28 cellular contexts compared by ENCODE assay signal in genomic region chr20:2418388-2418787, GRCh38. TPM values are rescaled to one million over a fixed set of nuclear protein-coding genes. Genes with fewer than 3 reads are reported as not detected.
DNase-seq lines count a peak whose midpoint lies in the region; ATAC-seq, FAIRE-seq and TF ChIP-seq lines count a peak whose summit lies in the region.
"Had no signal": no experiment of that assay in that cellular context is flagged by ENCODE, and none has a peak within 500 bp of the region (broad histone marks: within the 10 kb centered on the region; RNA-seq: fewer than 3 reads in every experiment).

No MANE protein-coding gene starts in this region.

- TF ChIP-seq CTCF in HEK293 (tag by site-specific recombination; IDR thresholded peaks at IDR 0.05) (no peak), H1 (IDR thresholded peaks at IDR 0.05; ENCODE audit: control extremely low read depth in 1 of 3, insufficient read depth in 1 of 3, low read depth in 1 of 3, low read length in 3 of 3) (no peak), liver (IDR thresholded peaks at IDR 0.05; ENCODE audit: low read depth, low read length, missing input control) (no peak)

- H4K5ac ChIP-seq in H1 (ENCODE audit: insufficient read length, low read depth, low read length): no peak overlapping the region

- no peak overlapping the region for H3K56ac ChIP-seq in H1 (replicated peaks; ENCODE audit: insufficient read length, low read depth, low read length)

- POLR2A ChIA-PET in HEK293 (lab: Yijun Ruan, JAX) (no interaction called here), H1 (lab: Charles Lee; ENCODE audit: partially characterized antibody) (no interaction called here)

- no peak overlapping the region for H2BK5ac ChIP-seq in H1 (ENCODE audit: low read depth, low read length)

- no peak overlapping the region for H2BK20ac ChIP-seq in H1 (ENCODE audit: low read length)

- H4K8ac ChIP-seq in H1 (ENCODE audit: extremely low read depth, insufficient read depth, low read length): no peak overlapping the region

- H4K20me1 ChIP-seq in H1 (replicated peaks in 1 of 2; ENCODE audit: control insufficient read depth in 1 of 2, insufficient read depth in 2 of 2, low read length in 2 of 2): no peaks in the 10 kb centered on the region
- H4K20me1 ChIP-seq: BLaER1 treated with 17β-estradiol and CSF1 and Interleukin-3, amounts not matched to agents 10 nM and 100 nM had no signal

- no peak overlapping the region for H2AK5ac ChIP-seq in H1 (ENCODE audit: low read depth, low read length)

- CTCF ChIA-PET in activated CD8-positive, alpha-beta memory T cell treated with anti-CD3 and anti-CD28 coated beads, Interleukin-2, amount 10 ng/mL, durations not matched to agents 7 days and 5 days (lab: Charles Lee): no interaction called here
- CTCF ChIA-PET in HEK293 (lab: Yijun Ruan, JAX): interaction anchor here (0.7 to 2.8 kb wide), 3 partner anchors 31 to 411 kb away, joined by 3 to 11 read pairs (median 4); no protein-coding TSS in a partner anchor
- CTCF ChIA-PET in H1 (lab: Charles Lee; ENCODE audit: partially characterized antibody): interaction anchor here (0.9 kb wide), 1 partner anchor 21 kb away, joined by 3 read pairs; no protein-coding TSS in a partner anchor

- no peak overlapping the region for H3K27ac Mint-ChIP-seq in activated CD8-positive, alpha-beta memory T cell treated with anti-CD3 and anti-CD28 coated beads, Interleukin-2, amount 10 ng/mL, durations not matched to agents 7 days and 5 days
- H3K27ac Mint-ChIP-seq: CD14-positive monocyte; CD4-positive, alpha-beta T cell; CD8-positive, alpha-beta memory T cell; H9; HFFc6 had no signal

- no peak overlapping the region for H3K4me3 Mint-ChIP-seq in activated CD8-positive, alpha-beta memory T cell treated with anti-CD3 and anti-CD28 coated beads, Interleukin-2, amount 10 ng/mL, durations not matched to agents 7 days and 5 days
- H3K4me3 Mint-ChIP-seq: CD14-positive monocyte; CD4-positive, alpha-beta T cell; CD8-positive, alpha-beta memory T cell; H9; HFFc6 had no signal

- DNase-seq in activated CD8-positive, alpha-beta memory T cell treated with anti-CD3 and anti-CD28 coated beads, Interleukin-2, amount 10 ng/mL, durations not matched to agents 7 days and 5 days: peak; percentile 11
- DNase-seq in activated CD8-positive, alpha-beta memory T cell treated with anti-CD3 and anti-CD28 coated beads for 24 hours: no peak
- no peak for DNase-seq in H1 (ENCODE audit: low read depth in 1 of 2, low spot score in 2 of 2)
- DNase-seq in RKO (ENCODE audit: low spot score): no peak
- DNase-seq in COR-L47 (lab: John Stamatoyannopoulos, UW): no peak
- DNase-seq: AML-193; BE2C; Calu3; CD4-positive, alpha-beta T cell; CD8-positive, alpha-beta memory T cell; DMS53; DMS79 treated with DMSO at 0.1 percent for 48 hours; GF-D8; H9; HFFc6 had no signal

- no peak for TF ChIP-seq EP300 in H1 (IDR thresholded peaks at IDR 0.05; ENCODE audit: borderline replicate concordance in 1 of 2, low read depth in 2 of 2, low read length in 2 of 2)

- TF ChIP-seq RAD21 in H1 (IDR thresholded peaks at IDR 0.05 in 1 of 2, conservative IDR thresholded peaks at IDR 0.05 in 1 of 2; ENCODE audit: low read depth in 2 of 2, low read length in 2 of 2) (no peak), liver (IDR thresholded peaks at IDR 0.05) (no peak)

- no peaks in the 10 kb centered on the region for H3K36me3 ChIP-seq in HEK293 (ENCODE audit: control insufficient read depth in 2 of 2, insufficient read depth in 1 of 2, low read length in 2 of 2)
- H3K36me3 ChIP-seq in H1 (ENCODE audit: control insufficient read depth in 2 of 4, insufficient read depth in 4 of 4, low read length in 3 of 4): no peaks in the 10 kb centered on the region
- H3K36me3 ChIP-seq in liver (ENCODE audit: control insufficient read depth in 4 of 4, insufficient read depth in 3 of 4, low read depth in 1 of 4, low read length in 3 of 4): no peaks in the 10 kb centered on the region
- H3K36me3 ChIP-seq: BE2C; BLaER1 treated with 17β-estradiol and CSF1 and Interleukin-3, amounts not matched to agents 10 nM and 100 nM had no signal

- H3K27ac ChIP-seq in HEK293 (ENCODE audit: extremely low read depth, low read depth, low read length): no peak overlapping the region
- no peak overlapping the region for H3K27ac ChIP-seq in H1 (ENCODE audit: low read depth, low read length)
- H3K27ac ChIP-seq in liver (ENCODE audit: low read depth in 1 of 2, low read length in 2 of 2): no peak overlapping the region
- H3K27ac ChIP-seq: 22Rv1; BLaER1 treated with 17β-estradiol and CSF1 and Interleukin-3, amounts not matched to agents 10 nM and 100 nM had no signal

- peaks cover 28% of the 10 kb centered on the region for H3K27me3 Mint-ChIP-seq in activated CD8-positive, alpha-beta memory T cell treated with anti-CD3 and anti-CD28 coated beads, Interleukin-2, amount 10 ng/mL, durations not matched to agents 7 days and 5 days

- no peaks in the 10 kb centered on the region for H3K9me3 Mint-ChIP-seq in activated CD8-positive, alpha-beta memory T cell treated with anti-CD3 and anti-CD28 coated beads, Interleukin-2, amount 10 ng/mL, durations not matched to agents 7 days and 5 days (ENCODE audit: low read depth)
- H3K9me3 Mint-ChIP-seq: CD8-positive, alpha-beta memory T cell; H9; HFFc6 had no signal

- H3K36me3 Mint-ChIP-seq in activated CD8-positive, alpha-beta memory T cell treated with anti-CD3 and anti-CD28 coated beads, Interleukin-2, amount 10 ng/mL, durations not matched to agents 7 days and 5 days: no peaks in the 10 kb centered on the region
- H3K36me3 Mint-ChIP-seq: CD14-positive monocyte; CD8-positive, alpha-beta memory T cell had no signal

- H2BK120ac ChIP-seq in H1 (replicated peaks; ENCODE audit: low read depth, low read length): no peak overlapping the region

- 80% methylated on average over 2 of the region's 2 CpGs; no CpG with 5 or more reads in 1 of the 2 experiments for WGBS in H1 (ENCODE audit: extremely low coverage in 1 of 2, insufficient coverage in 1 of 2, insufficient read length in 1 of 2, insufficient replicate concordance in 2 of 2, low coverage in 1 of 2, low lambda C conversion rate in 2 of 2, missing lambda C conversion rate in 1 of 2), 2 experiments
- WGBS in liver: 31% methylated on average over 2 of the region's 2 CpGs

- no peak overlapping the region for H3K23ac ChIP-seq in H1 (ENCODE audit: insufficient read length)

- no peaks in the 10 kb centered on the region for H3K79me2 ChIP-seq in H1 (ENCODE audit: control insufficient read depth in 1 of 2, insufficient read depth in 2 of 2, low read length in 2 of 2)

- no peak overlapping the region for H2BK12ac ChIP-seq in H1 (ENCODE audit: low read depth, low read length)

- no peak overlapping the region for H3K4me2 ChIP-seq in H1 (ENCODE audit: insufficient read depth in 1 of 2, low read depth in 2 of 2, low read length in 2 of 2)
- H3K4me2 ChIP-seq: BLaER1 treated with 17β-estradiol and CSF1 and Interleukin-3, amounts not matched to agents 10 nM and 100 nM had no signal

- no peak overlapping the region for H3K4me3 ChIP-seq in HEK293 (ENCODE audit: low read depth, low read length)
- H3K4me3 ChIP-seq in H1 (ENCODE audit: extremely low read depth in 1 of 4, insufficient read depth in 2 of 4, low read depth in 3 of 4, low read length in 4 of 4): no peak overlapping the region
- no peak overlapping the region for H3K4me3 ChIP-seq in liver (ENCODE audit: low read depth in 1 of 3, low read length in 3 of 3)
- H3K4me3 ChIP-seq: BLaER1 treated with 17β-estradiol and CSF1 and Interleukin-3, amounts not matched to agents 10 nM and 100 nM had no signal

- no peak overlapping the region for H3K14ac ChIP-seq in H1 (ENCODE audit: insufficient read length)

- no peaks in the 10 kb centered on the region for H3K79me1 ChIP-seq in H1 (ENCODE audit: low read depth, low read length)

- ATAC-seq in activated CD8-positive, alpha-beta memory T cell treated with anti-CD3 and anti-CD28 coated beads, Interleukin-2, amount 10 ng/mL, durations not matched to agents 7 days and 5 days: no peak
- no peak for ATAC-seq in HG03139 (IDR thresholded peaks at IDR 0.05; ENCODE audit: unreplicated experiment)
- ATAC-seq: HCT116 had no signal

- no peaks in the 10 kb centered on the region for H3K9me3 ChIP-seq in HEK293 (ENCODE audit: control insufficient read depth, insufficient read depth, low read depth, low read length)
- no peaks in the 10 kb centered on the region for H3K9me3 ChIP-seq in H1 (ENCODE audit: insufficient read depth in 2 of 2, low read depth in 1 of 2, low read length in 1 of 2)
- no peaks in the 10 kb centered on the region for H3K9me3 ChIP-seq in liver (ENCODE audit: control insufficient read depth in 4 of 4, low read length in 3 of 4)
- H3K9me3 ChIP-seq: BE2C had no signal

- no peak overlapping the region for H3K18ac ChIP-seq in H1 (ENCODE audit: extremely low read depth, low read length)

- H4K91ac ChIP-seq in H1 (replicated peaks; ENCODE audit: insufficient read length, low read length): no peak overlapping the region

- H3K4me1 Mint-ChIP-seq in activated CD8-positive, alpha-beta memory T cell treated with anti-CD3 and anti-CD28 coated beads, Interleukin-2, amount 10 ng/mL, durations not matched to agents 7 days and 5 days: no peaks in the 10 kb centered on the region
- H3K4me1 Mint-ChIP-seq: CD14-positive monocyte; CD8-positive, alpha-beta memory T cell; H9 had no signal

- peak overlapping the region; percentile 78 for H2AFZ ChIP-seq in H1 (ENCODE audit: low read length)

- TF ChIP-seq POLR2A in H1 (IDR thresholded peaks at IDR 0.05; ENCODE audit: control extremely low read depth in 1 of 2, low read depth in 2 of 2, low read length in 2 of 2): no peak

- H3K23me2 ChIP-seq in H1 (ENCODE audit: low read depth, low read length): no peaks in the 10 kb centered on the region

- no peak for FAIRE-seq in H1 (lab: Jason Lieb, UNC)
- FAIRE-seq: A204.1, GM12891 had no signal

- no peak overlapping the region for H3K4ac ChIP-seq in H1 (replicated peaks; ENCODE audit: insufficient read length, low read depth, low read length)

- H3K9ac ChIP-seq in H1 (replicated peaks in 1 of 4; ENCODE audit: extremely low read depth in 1 of 4, low read depth in 3 of 4, low read length in 3 of 4): no peak overlapping the region
- H3K9ac ChIP-seq in liver (ENCODE audit: low read depth in 1 of 2, low read length in 2 of 2): no peak overlapping the region
- H3K9ac ChIP-seq: BLaER1 treated with 17β-estradiol and CSF1 and Interleukin-3, amounts not matched to agents 10 nM and 100 nM had no signal

- no peaks in the 10 kb centered on the region for H3K27me3 ChIP-seq in H1 (replicated peaks in 1 of 4; ENCODE audit: control insufficient read depth in 3 of 4, extremely low read depth in 1 of 4, insufficient read depth in 3 of 4, low read length in 3 of 4)
- H3K27me3 ChIP-seq in liver (ENCODE audit: control insufficient read depth in 4 of 4, insufficient read depth in 4 of 4, low read length in 3 of 4): no peaks in the 10 kb centered on the region
- H3K27me3 ChIP-seq: BE2C; BLaER1 treated with 17β-estradiol and CSF1 and Interleukin-3, amounts not matched to agents 10 nM and 100 nM had no signal

- H2BK15ac ChIP-seq in H1 (ENCODE audit: low read length): no peak overlapping the region

- H3K4me1 ChIP-seq in HEK293 (ENCODE audit: control insufficient read depth, insufficient read depth, low read length) (0 out of 2 replicates have a peak, but pooled peaks cover 2% of the 10 kb centered on the region), H1 (replicated peaks in 1 of 4; ENCODE audit: control insufficient read depth in 3 of 4, insufficient read depth in 4 of 4, low read length in 3 of 4) (no peaks in the 10 kb centered on the region), liver (ENCODE audit: control insufficient read depth in 4 of 4, insufficient read depth in 4 of 4, low read length in 3 of 4) (no peaks in the 10 kb centered on the region)
- H3K4me1 ChIP-seq: BE2C; BLaER1 treated with 17β-estradiol and CSF1 and Interleukin-3, amounts not matched to agents 10 nM and 100 nM had no signal

RNA-seq across cellular contexts. Expression of gene TGM6, which starts 37.7 kb away (rescaled TPM):
- total RNA-seq in activated CD8-positive, alpha-beta memory T cell treated with anti-CD3 and anti-CD28 coated beads, Interleukin-2, amount 10 ng/mL, durations not matched to agents 7 days and 5 days: not detected
- not detected in 2 replicates for total RNA-seq in H1 (2021; fragmentation: NEBNext Ultra II Directional; extraction: Animal tissue kit (Norgen Biotek cat#: 25700))
- 0.03 and 0.16 TPM in 2 replicates for polyA plus RNA-seq in H1 (2011; rRNA removed)
- not detected for polyA plus RNA-seq in H1 (2011; cell fraction: cytosol; rRNA removed)
- polyA plus RNA-seq in H1 (2011; cell fraction: nucleus; rRNA removed): 0.11 TPM
- polyA plus RNA-seq in H1 (2012, experiment 1 of 2): not detected in 4 replicates
- polyA plus RNA-seq in H1 (2012, experiment 2 of 2): not detected
- polyA plus RNA-seq in H1 (2013, experiment 1 of 2): not detected
- not detected for polyA plus RNA-seq in H1 (2013, experiment 2 of 2)
- not detected in 2 replicates for polyA minus RNA-seq in H1 (2011; rRNA and poly(A)+ RNA removed)
- not detected for polyA minus RNA-seq in H1 (2011; cell fraction: cytosol; rRNA and poly(A)+ RNA removed)
- polyA minus RNA-seq in H1 (2011; cell fraction: nucleus; rRNA and poly(A)+ RNA removed): not detected
- not detected for total RNA-seq in liver
- polyA plus RNA-seq in liver: not detected
- total RNA-seq: Calu3; CD4-positive, alpha-beta T cell; CD8-positive, alpha-beta memory T cell; Daoy; G401; H4; H9; HFFc6 had no signal
- polyA plus RNA-seq: AG04450; CD14-positive monocyte; CD8-positive, alpha-beta memory T cell had no signal

RNA-seq across cellular contexts. Expression of gene SNRPB, which starts 52.2 kb away (rescaled TPM):
- 100 to 1,000 TPM; 335 to 391 TPM for total RNA-seq in activated CD8-positive, alpha-beta memory T cell treated with anti-CD3 and anti-CD28 coated beads, Interleukin-2, amount 10 ng/mL, durations not matched to agents 7 days and 5 days
- 495 and 507 TPM in 2 replicates for total RNA-seq in H1 (2021; fragmentation: NEBNext Ultra II Directional; extraction: Animal tissue kit (Norgen Biotek cat#: 25700))
- polyA plus RNA-seq in H1 (2011; rRNA removed) (589 and 706 TPM in 2 replicates), liver (10 to 100 TPM; 65.3 to 79.9 TPM)
- polyA plus RNA-seq in H1 (2011; cell fraction: cytosol; rRNA removed): 598 TPM
- polyA plus RNA-seq in H1 (2011; cell fraction: nucleus; rRNA removed): 478 TPM
- polyA plus RNA-seq in H1 (2012, experiment 1 of 2): 338 to 478 TPM (median 412 TPM) in 4 replicates
- polyA plus RNA-seq in H1 (2012, experiment 2 of 2): 587 TPM
- polyA plus RNA-seq in H1 (2013, experiment 1 of 2): 510 TPM
- polyA plus RNA-seq in H1 (2013, experiment 2 of 2): 480 TPM
- polyA minus RNA-seq in H1 (2011; rRNA and poly(A)+ RNA removed): 119 and 124 TPM in 2 replicates
- 124 TPM for polyA minus RNA-seq in H1 (2011; cell fraction: cytosol; rRNA and poly(A)+ RNA removed)
- polyA minus RNA-seq in H1 (2011; cell fraction: nucleus; rRNA and poly(A)+ RNA removed): 94.3 TPM
- total RNA-seq in liver: 100 to 1,000 TPM in 1 of 2 donors, 10 to 100 TPM in 1; 42.3 to 111 TPM
